In the genomic region with DNA sequence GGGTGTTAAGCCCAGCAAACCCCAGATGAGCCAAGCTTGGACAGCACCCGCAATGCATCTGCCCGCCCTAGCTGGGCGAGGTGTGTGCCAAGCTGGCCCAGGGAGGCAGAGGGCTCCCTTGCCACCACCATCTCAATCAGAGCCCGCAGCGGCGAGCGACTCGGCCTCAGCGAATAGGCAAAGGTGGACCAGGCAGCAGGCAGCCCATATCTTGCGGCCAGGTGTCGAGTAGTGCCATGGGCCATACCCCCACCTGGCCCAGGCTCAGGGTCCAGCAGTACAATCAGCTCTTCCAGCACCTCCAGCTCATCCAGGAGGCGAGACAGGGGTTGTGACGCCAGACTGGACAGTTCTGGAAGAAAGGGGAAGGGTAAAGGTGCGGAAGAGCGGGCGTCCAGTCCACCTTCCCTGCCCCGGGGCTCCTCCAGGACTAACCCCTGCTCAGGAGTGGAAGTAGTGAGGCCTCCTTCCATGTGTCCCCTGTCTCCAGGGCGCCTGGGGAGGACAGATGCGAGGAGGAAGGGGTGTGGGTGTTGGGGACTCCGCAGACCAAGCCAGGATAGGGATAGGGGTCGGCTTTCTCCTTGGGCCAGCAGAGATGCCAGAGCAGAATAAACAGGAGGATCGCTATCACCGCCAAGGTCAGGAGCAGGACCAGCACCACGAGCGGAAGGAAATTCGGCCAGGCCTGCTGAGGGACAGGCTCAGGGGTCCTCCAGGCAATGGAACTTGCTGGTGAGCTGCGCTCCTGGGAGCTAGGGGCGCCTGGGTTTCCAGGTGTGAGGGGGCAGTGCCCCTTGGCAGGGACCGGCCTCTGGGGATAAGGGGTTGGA, we compare ENCODE assay signal across 9 cellular contexts. TPM values are rescaled to one million over a fixed set of nuclear protein-coding genes. Genes with fewer than 3 reads are reported as not detected.
DNase-seq lines count a peak whose midpoint lies in the region; ATAC-seq and TF ChIP-seq lines count a peak whose summit lies in the region.
"Had no signal": no experiment of that assay in that cellular context is flagged by ENCODE, and none has a peak within 500 bp of the region (broad histone marks: within the 10 kb centered on the region; RNA-seq: fewer than 3 reads in every experiment).

No MANE protein-coding gene starts in this region.

- H3K4me1 ChIP-seq in CD8-positive, alpha-beta T cell (ENCODE audit: insufficient read depth, low read length) = peaks cover 49% of the 10 kb centered on the region
- peaks cover 7% of the 10 kb centered on the region for H3K4me1 ChIP-seq in Loucy (ENCODE audit: insufficient read depth, low read length, poor library complexity, severe bottlenecking)
- H3K4me1 ChIP-seq in duodenal mucosa (ENCODE audit: control insufficient read depth in 1 of 2, insufficient read depth in 2 of 2, low read length in 2 of 2) = peaks cover 10 to 20% of the 10 kb centered on the region in 2 donors

- peak overlapping the region; percentile 74 for H3K4me2 ChIP-seq in Loucy (ENCODE audit: low read depth, low read length, poor library complexity, severe bottlenecking)

- POLR2A ChIA-PET in CD8-positive, alpha-beta T cell (lab: Charles Lee) = interaction anchor here (0.7 to 2.4 kb wide), 5 partner anchors 13 to 37 kb away, joined by 3 to 17 read pairs (median 5); partner anchors contain the start of gene KMT2B

- DNase-seq in CD8-positive, alpha-beta T cell = no peak
- no peak for DNase-seq in neural crest cell (ENCODE audit: low read depth, low spot score)
- DNase-seq in islet precursor cell = no peak
- DNase-seq in retina = no peak
- no peak for DNase-seq in DMS153 (lab: John Stamatoyannopoulos, UW)

- peak overlapping the region; percentile 63 for H3K4me3 ChIP-seq in CD8-positive, alpha-beta T cell (ENCODE audit: low read depth, low read length)
- H3K4me3 ChIP-seq in Loucy (ENCODE audit: low read length, poor library complexity, severe bottlenecking) = peak overlapping the region; percentile 79
- peak overlapping the region; percentile 75 to 90 for H3K4me3 ChIP-seq in duodenal mucosa (ENCODE audit: low read depth in 1 of 2, low read length in 2 of 2)

- H3K27me3 ChIP-seq in CD8-positive, alpha-beta T cell (ENCODE audit: insufficient read depth, low read length) = no peaks in the 10 kb centered on the region
- H3K27me3 ChIP-seq in Loucy (ENCODE audit: insufficient read depth, low read length, poor library complexity, severe bottlenecking) = no peaks in the 10 kb centered on the region
- H3K27me3 ChIP-seq in duodenal mucosa (ENCODE audit: control insufficient read depth in 1 of 2, insufficient read depth in 2 of 2, low read length in 2 of 2) = no peaks in the 10 kb centered on the region

- no peaks in the 10 kb centered on the region for H3K9me3 Mint-ChIP-seq in CD8-positive, alpha-beta T cell
- H3K9me3 Mint-ChIP-seq in neural crest cell = no peaks in the 10 kb centered on the region

- H3K9me3 ChIP-seq in CD8-positive, alpha-beta T cell (ENCODE audit: low read length) = no peaks in the 10 kb centered on the region
- H3K9me3 ChIP-seq in Loucy (ENCODE audit: insufficient read depth, low read depth, low read length) = no peaks in the 10 kb centered on the region
- H3K9me3 ChIP-seq in duodenal mucosa (ENCODE audit: control insufficient read depth in 1 of 2, low read length in 2 of 2) = no peaks in the 10 kb centered on the region

- H3K79me2 ChIP-seq in Loucy (ENCODE audit: insufficient read depth, low read length) = no peaks in the 10 kb centered on the region

- H3K27ac ChIP-seq in CD8-positive, alpha-beta T cell (ENCODE audit: low read depth, low read length) = no peak overlapping the region
- no peak overlapping the region for H3K27ac ChIP-seq in duodenal mucosa (ENCODE audit: low read depth, low read length)

- H3F3A ChIP-seq in Loucy (ENCODE audit: low read depth) = no peaks in the 10 kb centered on the region

- CTCF ChIA-PET in CD8-positive, alpha-beta T cell (lab: Charles Lee) = interaction anchor here (0.8 to 2.1 kb wide), 3 partner anchors 12 to 115 kb away, joined by 3 to 6 read pairs (median 5); no protein-coding TSS in a partner anchor

- H3K4me3 Mint-ChIP-seq in CD8-positive, alpha-beta T cell = peak overlapping the region; percentile 87
- H3K4me3 Mint-ChIP-seq in neural crest cell = peak overlapping the region; percentile 89

- H3K27ac Mint-ChIP-seq in CD8-positive, alpha-beta T cell = no peak overlapping the region
- no peak overlapping the region for H3K27ac Mint-ChIP-seq in neural crest cell (ENCODE audit: unreplicated experiment)

- H2AFZ ChIP-seq in Loucy (ENCODE audit: low read length) = no peak overlapping the region

- H3K36me3 Mint-ChIP-seq in CD8-positive, alpha-beta T cell = peaks cover 46% of the 10 kb centered on the region
- H3K36me3 Mint-ChIP-seq in neural crest cell (ENCODE audit: low read depth) = peaks cover 7% of the 10 kb centered on the region

- no peak for TF ChIP-seq CTCF in CD8-positive, alpha-beta T cell (IDR thresholded peaks at IDR 0.05)
- TF ChIP-seq CTCF in Loucy (conservative IDR thresholded peaks at IDR 0.05; ENCODE audit: low read length) (no peak), neural crest cell (conservative IDR thresholded peaks at IDR 0.05) (no peak)

- ATAC-seq in CD8-positive, alpha-beta T cell = no peak
- no peak for ATAC-seq in GM18868 (IDR thresholded peaks at IDR 0.05; ENCODE audit: unreplicated experiment)

- intact Hi-C loops in CD8-positive, alpha-beta T cell (cut with DNase I, micrococcal nuclease) = loop anchor here (1.0 to 10.0 kb wide), 12 partner anchors 9 to 1105 kb away; partner anchors contain the start of genes ARHGAP33 (in 2 of the 2), COX6B1 (in 1 of the 2), LIN37 (in 1 of the 2) and NFKBID (in 1 of the 2)

- H3K9ac ChIP-seq in Loucy (ENCODE audit: low read depth, low read length, poor library complexity, severe bottlenecking) (peak overlapping the region; percentile 55), duodenal mucosa (ENCODE audit: low read depth in 1 of 2, low read length in 2 of 2) (peak overlapping the region in 1 of 2 donors; percentile 47)

- peaks cover 24% of the 10 kb centered on the region for H3K36me3 ChIP-seq in CD8-positive, alpha-beta T cell (ENCODE audit: insufficient read depth, low read length)
- peaks cover 23% of the 10 kb centered on the region; the same call in 1 of the 2 replicates for H3K36me3 ChIP-seq in Loucy (ENCODE audit: insufficient read depth, low read length)
- H3K36me3 ChIP-seq in duodenal mucosa (ENCODE audit: control insufficient read depth in 1 of 2, insufficient read depth in 2 of 2, low read length in 2 of 2) = peaks cover 28 to 43% of the 10 kb centered on the region in 2 donors

- no peaks in the 10 kb centered on the region for H3K9me2 ChIP-seq in Loucy (replicated peaks; ENCODE audit: low read depth, low read length)

- peaks cover 48% of the 10 kb centered on the region for H3K4me1 Mint-ChIP-seq in CD8-positive, alpha-beta T cell (ENCODE audit: low read depth)
- H3K4me1 Mint-ChIP-seq in neural crest cell = peaks cover 19% of the 10 kb centered on the region

- H3K27me3 Mint-ChIP-seq in CD8-positive, alpha-beta T cell (ENCODE audit: low read depth) = no peaks in the 10 kb centered on the region
- peaks cover 4% of the 10 kb centered on the region for H3K27me3 Mint-ChIP-seq in neural crest cell (ENCODE audit: low read depth)

- no peaks in the 10 kb centered on the region for H4K20me1 ChIP-seq in Loucy (ENCODE audit: insufficient read depth, low read length, poor library complexity, severe bottlenecking)

RNA-seq across cellular contexts. Expression of gene IGFLR1, which starts 2.8 kb away (rescaled TPM):
- 10 to 100 TPM; 31.7 to 38.2 TPM for total RNA-seq in CD8-positive, alpha-beta T cell
- total RNA-seq in neural crest cell = 4.2 and 6.3 TPM in 2 replicates

RNA-seq across cellular contexts. Expression of gene U2AF1L4, which starts 5.7 kb away (rescaled TPM):
- 10 to 100 TPM; 65.2 to 69.5 TPM for total RNA-seq in CD8-positive, alpha-beta T cell
- total RNA-seq in neural crest cell = 19.4 and 21.6 TPM in 2 replicates

RNA-seq across cellular contexts. Expression of gene PSENEN, which starts 6.0 kb away (rescaled TPM):
- total RNA-seq in CD8-positive, alpha-beta T cell = 10 to 100 TPM in 1 of 2 experiments, 1 to 10 TPM in 1; 9.4 to 11.1 TPM
- 67.3 and 69.2 TPM in 2 replicates for total RNA-seq in neural crest cell

RNA-seq across cellular contexts. Expression of gene LIN37, which starts 8.9 kb away (rescaled TPM):
- 1 to 10 TPM; 5.5 to 9.3 TPM for total RNA-seq in CD8-positive, alpha-beta T cell
- 7.5 and 12.5 TPM in 2 replicates for total RNA-seq in neural crest cell

RNA-seq across cellular contexts. Expression of gene HSPB6, which starts 17.3 kb away (rescaled TPM):
- not detected for total RNA-seq in CD8-positive, alpha-beta T cell
- 0.37 and 0.64 TPM in 2 replicates for total RNA-seq in neural crest cell
- total RNA-seq: SK-MEL-5 had no signal
